In the genomic region with DNA sequence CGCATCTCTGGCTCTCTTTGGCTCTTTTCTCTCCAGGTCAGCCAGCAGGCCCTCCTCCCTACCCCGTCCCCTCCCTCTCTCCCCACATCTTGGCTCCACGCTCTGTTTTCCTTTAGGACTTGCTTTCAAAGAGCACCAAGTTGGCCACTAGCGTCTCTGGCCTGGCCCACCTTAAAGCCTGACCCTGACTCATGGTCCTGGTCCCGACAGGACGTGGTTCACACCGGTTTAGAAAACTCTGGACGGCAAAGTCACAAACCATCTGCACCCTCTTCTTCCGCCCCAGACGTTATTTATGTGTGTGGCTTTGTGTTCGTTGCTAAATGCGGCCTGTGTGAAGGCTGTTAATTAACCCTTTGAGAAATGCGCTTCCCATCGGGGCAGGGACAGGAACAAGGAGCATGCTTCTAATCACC, we compare ENCODE assay signal across 9 cellular contexts.
DNase-seq lines count a peak whose midpoint lies in the region; ATAC-seq and TF ChIP-seq lines count a peak whose summit lies in the region.
"Had no signal": no experiment of that assay in that cellular context is flagged by ENCODE, and none has a peak within 500 bp of the region (broad histone marks: within the 10 kb centered on the region; RNA-seq: fewer than 3 reads in every experiment).

No MANE protein-coding gene starts in this region.

- peak; percentile 87 to 91 for DNase-seq in Kasumi-1 (lab: John Stamatoyannopoulos, UW)
- peak; percentile 95 to 98 for DNase-seq in lung microvascular endothelial cell (ENCODE audit: low read depth in 2 of 2)
- no peak for DNase-seq in stimulated activated naive B cell treated with anti-CD40 and anti-IgM and Interleukin-4, amounts not matched to agents 10 μg/mL and 1 μg/mL and 100 μg/mL, for 72 hours
- DNase-seq in GM13977 (ENCODE audit: low spot score): no peak
- DNase-seq: DND-41 had no signal

- no peaks in the 10 kb centered on the region for H3K27me3 Mint-ChIP-seq in brain
- peaks cover 0 to 4% of the 10 kb centered on the region in 2 donors for H3K27me3 Mint-ChIP-seq in stimulated activated naive B cell treated with anti-CD40 and anti-IgM and Interleukin-4, amounts not matched to agents 10 μg/mL and 1 μg/mL and 100 μg/mL, for 72 hours

- H3K36me3 Mint-ChIP-seq in brain: no peaks in the 10 kb centered on the region
- H3K36me3 Mint-ChIP-seq in stimulated activated naive B cell treated with anti-CD40 and anti-IgM and Interleukin-4, amounts not matched to agents 10 μg/mL and 1 μg/mL and 100 μg/mL, for 72 hours: no peaks in the 10 kb centered on the region

- in situ Hi-C loops in GM13977 (cut with MboI; ENCODE audit: low pct_unique_long_range_greater_than_20kb, low sequenced_read_pairs, unreplicated experiment): loop anchor here (25.0 kb wide), 1 partner anchor 276 kb away; a partner anchor contains a TSS

- peak overlapping the region; percentile 78 to 91 (median 81) for H3K27ac Mint-ChIP-seq in brain
- peak overlapping the region; percentile 56 for H3K27ac Mint-ChIP-seq in stimulated activated naive B cell treated with anti-CD40 and anti-IgM and Interleukin-4, amounts not matched to agents 10 μg/mL and 1 μg/mL and 100 μg/mL, for 72 hours

- H3K4me3 Mint-ChIP-seq in brain: peak overlapping the region in 2 of 5 experiments; percentile 8 to 54
- H3K4me3 Mint-ChIP-seq in stimulated activated naive B cell treated with anti-CD40 and anti-IgM and Interleukin-4, amounts not matched to agents 10 μg/mL and 1 μg/mL and 100 μg/mL, for 72 hours: peak overlapping the region; percentile 26 to 67

- TF ChIP-seq CTCF in brain (conservative IDR thresholded peaks at IDR 0.05) (no peak), GM13977 (IDR thresholded peaks at IDR 0.05; ENCODE audit: extremely low read depth, insufficient read depth, missing control alignments) (no peak)

- ATAC-seq in stimulated activated naive B cell treated with anti-CD40 and anti-IgM and Interleukin-4, amounts not matched to agents 10 μg/mL and 1 μg/mL and 100 μg/mL, for 72 hours (replicated peaks): no peak
- ATAC-seq in GM18909 (IDR thresholded peaks at IDR 0.05; ENCODE audit: poor library complexity, unreplicated experiment) (no peak), GM18867 (IDR thresholded peaks at IDR 0.05; ENCODE audit: unreplicated experiment) (no peak), GM21737 (IDR thresholded peaks at IDR 0.05; ENCODE audit: unreplicated experiment) (no peak)

- H3K4me1 Mint-ChIP-seq in brain: peaks cover 58% of the 10 kb centered on the region
- H3K4me1 Mint-ChIP-seq in stimulated activated naive B cell treated with anti-CD40 and anti-IgM and Interleukin-4, amounts not matched to agents 10 μg/mL and 1 μg/mL and 100 μg/mL, for 72 hours: peaks cover 29 to 42% of the 10 kb centered on the region in 2 donors

- H3K9me3 Mint-ChIP-seq in brain: no peaks in the 10 kb centered on the region
- peaks cover 0 to 1% of the 10 kb centered on the region in 2 donors for H3K9me3 Mint-ChIP-seq in stimulated activated naive B cell treated with anti-CD40 and anti-IgM and Interleukin-4, amounts not matched to agents 10 μg/mL and 1 μg/mL and 100 μg/mL, for 72 hours

Comparison
In these comparisons a context has a peak if more than half of its experiments do, and no peak if none do; other contexts are left out.
1. DNase-seq: peak in Kasumi-1 (2 of 2) and lung microvascular endothelial cell (2 of 2); none in stimulated activated naive B cell treated with anti-CD40 and anti-IgM and Interleukin-4, amounts not matched to agents 10 μg/mL and 1 μg/mL and 100 μg/mL, for 72 hours (single experiment) and GM13977 (single experiment).